ENCODE assay signal across 10 cellular contexts in genomic region chr17:50154604-50155003, GRCh38. TPM values are rescaled to one million over a fixed set of nuclear protein-coding genes. Genes with fewer than 3 reads are reported as not detected.
DNase-seq lines count a peak whose midpoint lies in the region; ATAC-seq, FAIRE-seq and TF ChIP-seq lines count a peak whose summit lies in the region.
"Had no signal": no experiment of that assay in that cellular context is flagged by ENCODE, and none has a peak within 500 bp of the region (broad histone marks: within the 10 kb centered on the region; RNA-seq: fewer than 3 reads in every experiment).

No MANE protein-coding gene starts in this region.

- H3K4me3 ChIP-seq in H1 (ENCODE audit: extremely low read depth in 1 of 4, insufficient read depth in 2 of 4, low read depth in 3 of 4, low read length in 4 of 4), result no peak overlapping the region
- H3K4me3 ChIP-seq in testis, result no peak overlapping the region

- H2BK20ac ChIP-seq in H1 (ENCODE audit: low read length), result no peak overlapping the region

- no peak for TF ChIP-seq EP300 in H1 (IDR thresholded peaks at IDR 0.05; ENCODE audit: borderline replicate concordance in 1 of 2, low read depth in 2 of 2, low read length in 2 of 2)

- no peak overlapping the region for H2BK5ac ChIP-seq in H1 (ENCODE audit: low read depth, low read length)

- no peak for DNase-seq in activated CD4-positive, alpha-beta T cell treated with anti-CD3 and anti-CD28 coated beads, Interleukin-2, amount 10 ng/mL, durations not matched to agents 7 days and 5 days
- no peak for DNase-seq in activated CD4-positive, alpha-beta T cell treated with anti-CD3 and anti-CD28 coated beads for 36 hours
- DNase-seq in H1 (ENCODE audit: low read depth in 1 of 2, low spot score in 2 of 2) (no peak), testis (no peak), NCI-H2081 (lab: John Stamatoyannopoulos, UW) (no peak)
- no peak for DNase-seq in stimulated activated CD4-positive, alpha-beta T cell treated with anti-CD3 and anti-CD28 coated beads, Interleukin-2, amount 100 ng/mL, for 48 hours
- DNase-seq: naive B cell had no signal

- no peaks in the 10 kb centered on the region for H4K20me1 ChIP-seq in H1 (replicated peaks in 1 of 2; ENCODE audit: control insufficient read depth in 1 of 2, insufficient read depth in 2 of 2, low read length in 2 of 2)

- CTCF ChIA-PET in activated CD4-positive, alpha-beta T cell treated with anti-CD3 and anti-CD28 coated beads, Interleukin-2, amount 10 ng/mL, durations not matched to agents 7 days and 5 days (lab: Charles Lee), result interaction anchor here (0.6 to 4.7 kb wide), 7 partner anchors 9 to 179 kb away, joined by 3 to 22 read pairs (median 3); no protein-coding TSS in a partner anchor
- CTCF ChIA-PET in activated CD4-positive, alpha-beta T cell treated with anti-CD3 and anti-CD28 coated beads for 36 hours (lab: Charles Lee), result interaction anchor here (0.7 to 1.8 kb wide), 4 partner anchors 14 to 495 kb away, joined by 3 to 6 read pairs (median 4); partner anchors contain the start of gene PDK2
- CTCF ChIA-PET in H1 (lab: Charles Lee; ENCODE audit: partially characterized antibody), result interaction anchor here (0.9 to 21.5 kb wide), 6 partner anchors 12 to 143 kb away, joined by 3 to 299 read pairs (median 32); partner anchors contain the start of genes PDK2, SAMD14 and SGCA

- FAIRE-seq in H1 (lab: Jason Lieb, UNC), result no peak

- no peaks in the 10 kb centered on the region for H3K79me2 ChIP-seq in H1 (ENCODE audit: control insufficient read depth in 1 of 2, insufficient read depth in 2 of 2, low read length in 2 of 2)

- POLR2A ChIA-PET in activated CD4-positive, alpha-beta T cell treated with anti-CD3 and anti-CD28 coated beads, Interleukin-2, amount 10 ng/mL, durations not matched to agents 7 days and 5 days (lab: Charles Lee), result no interaction called here
- POLR2A ChIA-PET in activated CD4-positive, alpha-beta T cell treated with anti-CD3 and anti-CD28 coated beads for 36 hours (lab: Charles Lee), result interaction anchor here (0.6 kb wide), 1 partner anchor 19 kb away, joined by 3 read pairs; no protein-coding TSS in a partner anchor
- POLR2A ChIA-PET in H1 (lab: Charles Lee; ENCODE audit: partially characterized antibody), result interaction anchor here (0.9 kb wide), 1 partner anchor 128 kb away, joined by 3 read pairs; no protein-coding TSS in a partner anchor

- H3K9me3 Mint-ChIP-seq in activated CD4-positive, alpha-beta T cell treated with anti-CD3 and anti-CD28 coated beads, Interleukin-2, amount 10 ng/mL, durations not matched to agents 7 days and 5 days, result no peaks in the 10 kb centered on the region
- no peaks in the 10 kb centered on the region for H3K9me3 Mint-ChIP-seq in activated CD4-positive, alpha-beta T cell treated with anti-CD3 and anti-CD28 coated beads for 36 hours (ENCODE audit: low read depth)

- H4K5ac ChIP-seq in H1 (ENCODE audit: insufficient read length, low read depth, low read length), result no peak overlapping the region

- TF ChIP-seq RAD21 in H1 (IDR thresholded peaks at IDR 0.05 in 1 of 2, conservative IDR thresholded peaks at IDR 0.05 in 1 of 2; ENCODE audit: low read depth in 2 of 2, low read length in 2 of 2), result no peak

- H3K23ac ChIP-seq in H1 (ENCODE audit: insufficient read length), result no peak overlapping the region

- H3K18ac ChIP-seq in H1 (ENCODE audit: extremely low read depth, low read length), result no peak overlapping the region

- no peak overlapping the region; the same call in 1 of the 2 replicates for H3K27ac ChIP-seq in H1 (ENCODE audit: low read depth, low read length)
- H3K27ac ChIP-seq in testis, result peak overlapping the region; percentile 81 to 84

- no peak overlapping the region for H3K56ac ChIP-seq in H1 (replicated peaks; ENCODE audit: insufficient read length, low read depth, low read length)

- H3K4ac ChIP-seq in H1 (replicated peaks; ENCODE audit: insufficient read length, low read depth, low read length), result no peak overlapping the region

- H3K36me3 ChIP-seq in H1 (ENCODE audit: control insufficient read depth in 2 of 4, insufficient read depth in 4 of 4, low read length in 3 of 4), result no peaks in the 10 kb centered on the region
- H3K36me3 ChIP-seq in testis (ENCODE audit: low read depth, missing control alignments), result no peaks in the 10 kb centered on the region

- no peak overlapping the region for H3K4me2 ChIP-seq in H1 (ENCODE audit: insufficient read depth in 1 of 2, low read depth in 2 of 2, low read length in 2 of 2)

- WGBS in H1 (ENCODE audit: extremely low coverage in 1 of 2, insufficient coverage in 1 of 2, insufficient read length in 1 of 2, insufficient replicate concordance in 2 of 2, low coverage in 1 of 2, low lambda C conversion rate in 2 of 2, missing lambda C conversion rate in 1 of 2), 2 experiments, result 83% methylated on average over 1 of the region's 1 CpG; no CpG with 5 or more reads in 1 of the 2 experiments
- 17 to 21% methylated on average over 1 of the region's 1 CpG for WGBS in testis, 2 donors

- H3K4me1 ChIP-seq in H1 (replicated peaks in 1 of 4; ENCODE audit: control insufficient read depth in 3 of 4, insufficient read depth in 4 of 4, low read length in 3 of 4) (peaks cover 0 to 9% (median 7%) of the 10 kb centered on the region in 4 experiments; a peak in 6 of 7 replicates), testis (peaks cover 45% of the 10 kb centered on the region)

- no peaks in the 10 kb centered on the region for H3K27me3 Mint-ChIP-seq in activated CD4-positive, alpha-beta T cell treated with anti-CD3 and anti-CD28 coated beads, Interleukin-2, amount 10 ng/mL, durations not matched to agents 7 days and 5 days
- no peaks in the 10 kb centered on the region for H3K27me3 Mint-ChIP-seq in activated CD4-positive, alpha-beta T cell treated with anti-CD3 and anti-CD28 coated beads for 36 hours
- H3K27me3 Mint-ChIP-seq: naive B cell had no signal

- H3K36me3 Mint-ChIP-seq in activated CD4-positive, alpha-beta T cell treated with anti-CD3 and anti-CD28 coated beads, Interleukin-2, amount 10 ng/mL, durations not matched to agents 7 days and 5 days (ENCODE audit: low read depth), result no peaks in the 10 kb centered on the region
- H3K36me3 Mint-ChIP-seq in activated CD4-positive, alpha-beta T cell treated with anti-CD3 and anti-CD28 coated beads for 36 hours (ENCODE audit: low read depth), result no peaks in the 10 kb centered on the region
- H3K36me3 Mint-ChIP-seq: naive B cell had no signal

- no peak overlapping the region for H3K9ac ChIP-seq in H1 (replicated peaks in 1 of 4; ENCODE audit: extremely low read depth in 1 of 4, low read depth in 3 of 4, low read length in 3 of 4)

- no peak overlapping the region for H4K8ac ChIP-seq in H1 (ENCODE audit: extremely low read depth, insufficient read depth, low read length)

- H3K23me2 ChIP-seq in H1 (ENCODE audit: low read depth, low read length), result peaks cover 21% of the 10 kb centered on the region

- no peak for ATAC-seq in activated CD4-positive, alpha-beta T cell treated with anti-CD3 and anti-CD28 coated beads for 36 hours
- ATAC-seq in HG03045 (IDR thresholded peaks at IDR 0.05; ENCODE audit: unreplicated experiment), result peak; percentile 32
- ATAC-seq in GM18498 (IDR thresholded peaks at IDR 0.05; ENCODE audit: unreplicated experiment), result no peak

- H3K27me3 ChIP-seq in H1 (replicated peaks in 1 of 4; ENCODE audit: control insufficient read depth in 3 of 4, extremely low read depth in 1 of 4, insufficient read depth in 3 of 4, low read length in 3 of 4), result peaks cover 2 to 11% (median 8%) of the 10 kb centered on the region in 4 experiments; a peak in 6 of 7 replicates
- no peaks in the 10 kb centered on the region for H3K27me3 ChIP-seq in testis

- TF ChIP-seq POLR2A in H1 (IDR thresholded peaks at IDR 0.05; ENCODE audit: control extremely low read depth in 1 of 2, low read depth in 2 of 2, low read length in 2 of 2), result no peak
- no peak for TF ChIP-seq POLR2A in testis (IDR thresholded peaks at IDR 0.05)

- H3K79me1 ChIP-seq in H1 (ENCODE audit: low read depth, low read length), result no peaks in the 10 kb centered on the region

- H3K4me1 Mint-ChIP-seq in activated CD4-positive, alpha-beta T cell treated with anti-CD3 and anti-CD28 coated beads, Interleukin-2, amount 10 ng/mL, durations not matched to agents 7 days and 5 days, result peaks cover 51% of the 10 kb centered on the region
- peaks cover 33% of the 10 kb centered on the region for H3K4me1 Mint-ChIP-seq in activated CD4-positive, alpha-beta T cell treated with anti-CD3 and anti-CD28 coated beads for 36 hours

- H3K4me3 Mint-ChIP-seq in activated CD4-positive, alpha-beta T cell treated with anti-CD3 and anti-CD28 coated beads, Interleukin-2, amount 10 ng/mL, durations not matched to agents 7 days and 5 days, result no peak overlapping the region
- H3K4me3 Mint-ChIP-seq in activated CD4-positive, alpha-beta T cell treated with anti-CD3 and anti-CD28 coated beads for 36 hours, result no peak overlapping the region

- no peak overlapping the region for H4K91ac ChIP-seq in H1 (replicated peaks; ENCODE audit: insufficient read length, low read length)

- peak overlapping the region; percentile 9; the same call in 1 of the 2 replicates for H2BK15ac ChIP-seq in H1 (ENCODE audit: low read length)

- no peak overlapping the region for H2BK120ac ChIP-seq in H1 (replicated peaks; ENCODE audit: low read depth, low read length)

- H2AFZ ChIP-seq in H1 (ENCODE audit: low read length), result no peak overlapping the region

- H3K9me3 ChIP-seq in H1 (ENCODE audit: insufficient read depth in 2 of 2, low read depth in 1 of 2, low read length in 1 of 2) (no peaks in the 10 kb centered on the region), testis (no peaks in the 10 kb centered on the region)

- intact Hi-C loops in activated CD4-positive, alpha-beta T cell treated with anti-CD3 and anti-CD28 coated beads for 36 hours (cut with DNase I, micrococcal nuclease), result loop anchor here in 1 of 2 experiments (5.0 kb wide), 1 partner anchor 477 kb away; the partner anchor contains the start of gene SPOP
- intact Hi-C loops in testis (cut with DNase I; ENCODE audit: low total_unique reads), result no loop called here

- TF ChIP-seq CTCF in H1 (IDR thresholded peaks at IDR 0.05; ENCODE audit: control extremely low read depth in 1 of 3, insufficient read depth in 1 of 3, low read depth in 1 of 3, low read length in 3 of 3) (no peak), testis (IDR thresholded peaks at IDR 0.05) (no peak)

- H3K14ac ChIP-seq in H1 (ENCODE audit: insufficient read length), result no peak overlapping the region

- peak overlapping the region; percentile 50 for H3K27ac Mint-ChIP-seq in activated CD4-positive, alpha-beta T cell treated with anti-CD3 and anti-CD28 coated beads, Interleukin-2, amount 10 ng/mL, durations not matched to agents 7 days and 5 days
- no peak overlapping the region for H3K27ac Mint-ChIP-seq in activated CD4-positive, alpha-beta T cell treated with anti-CD3 and anti-CD28 coated beads for 36 hours

- no peak overlapping the region for H2BK12ac ChIP-seq in H1 (ENCODE audit: low read depth, low read length)

- H2AK5ac ChIP-seq in H1 (ENCODE audit: low read depth, low read length), result no peak overlapping the region; the same call in 1 of the 2 replicates

RNA-seq across cellular contexts. Expression of gene PPP1R9B, which starts 4.1 kb away (rescaled TPM):
- 100 to 1,000 TPM; 110 to 117 TPM for total RNA-seq in activated CD4-positive, alpha-beta T cell treated with anti-CD3 and anti-CD28 coated beads, Interleukin-2, amount 10 ng/mL, durations not matched to agents 7 days and 5 days
- 10 to 100 TPM; 61.1 to 64.0 TPM for total RNA-seq in activated CD4-positive, alpha-beta T cell treated with anti-CD3 and anti-CD28 coated beads for 36 hours
- 13.1 and 14.1 TPM in 2 replicates for total RNA-seq in H1 (2021; fragmentation: NEBNext Ultra II Directional; extraction: Animal tissue kit (Norgen Biotek cat#: 25700))
- polyA plus RNA-seq in H1 (2011; rRNA removed), result 5.2 and 6.1 TPM in 2 replicates
- polyA plus RNA-seq in H1 (2011; cell fraction: cytosol; rRNA removed), result 6.2 TPM
- 11.6 TPM for polyA plus RNA-seq in H1 (2011; cell fraction: nucleus; rRNA removed)
- polyA plus RNA-seq in H1 (2012, experiment 1 of 2), result 13.3 to 16.7 TPM (median 15.0 TPM) in 4 replicates
- polyA plus RNA-seq in H1 (2012, experiment 2 of 2), result 9.9 TPM
- 6.4 TPM for polyA plus RNA-seq in H1 (2013, experiment 1 of 2)
- polyA plus RNA-seq in H1 (2013, experiment 2 of 2), result 6.6 TPM
- polyA minus RNA-seq in H1 (2011; rRNA and poly(A)+ RNA removed), result 3.9 and 6.5 TPM in 2 replicates
- 7.4 TPM for polyA minus RNA-seq in H1 (2011; cell fraction: cytosol; rRNA and poly(A)+ RNA removed)
- polyA minus RNA-seq in H1 (2011; cell fraction: nucleus; rRNA and poly(A)+ RNA removed), result 6.0 TPM
- total RNA-seq in testis, result 10 to 100 TPM; 81.1 to 82.4 TPM
- 49.1 TPM for polyA plus RNA-seq in testis (ENCODE audit: insufficient read depth, low read depth, low replicate concordance)

RNA-seq across cellular contexts. Expression of gene SGCA, which starts 11.2 kb away (rescaled TPM):
- not detected for total RNA-seq in activated CD4-positive, alpha-beta T cell treated with anti-CD3 and anti-CD28 coated beads, Interleukin-2, amount 10 ng/mL, durations not matched to agents 7 days and 5 days
- under 1 TPM in 1 of 2 experiments, not detected in 1; 0.26 TPM for total RNA-seq in activated CD4-positive, alpha-beta T cell treated with anti-CD3 and anti-CD28 coated beads for 36 hours
- total RNA-seq in H1 (2021; fragmentation: NEBNext Ultra II Directional; extraction: Animal tissue kit (Norgen Biotek cat#: 25700)), result not detected in 2 replicates
- polyA plus RNA-seq in H1 (2011; rRNA removed), result 0.12 and 0.36 TPM in 2 replicates
- 0.18 TPM for polyA plus RNA-seq in H1 (2011; cell fraction: cytosol; rRNA removed)
- 0.27 TPM for polyA plus RNA-seq in H1 (2011; cell fraction: nucleus; rRNA removed)
- 0.31 to 0.65 TPM in 2 of 4 replicates, not detected in the others for polyA plus RNA-seq in H1 (2012, experiment 1 of 2)
- polyA plus RNA-seq in H1 (2012, experiment 2 of 2), result 0.43 TPM
- 0.36 TPM for polyA plus RNA-seq in H1 (2013, experiment 1 of 2)
- polyA plus RNA-seq in H1 (2013, experiment 2 of 2), result 0.33 TPM
- polyA minus RNA-seq in H1 (2011; rRNA and poly(A)+ RNA removed), result not detected in 2 replicates
- polyA minus RNA-seq in H1 (2011; cell fraction: cytosol; rRNA and poly(A)+ RNA removed), result not detected
- polyA minus RNA-seq in H1 (2011; cell fraction: nucleus; rRNA and poly(A)+ RNA removed), result not detected
- total RNA-seq in testis, result 1 to 10 TPM; 2.4 to 7.6 TPM
- polyA plus RNA-seq in testis (ENCODE audit: insufficient read depth, low read depth, low replicate concordance), result 33.1 TPM
- total RNA-seq: activated CD8-positive, alpha-beta memory T cell treated with anti-CD3 and anti-CD28 coated beads for 36 hours had no signal

RNA-seq across cellular contexts. Expression of gene SAMD14, which starts 24.6 kb away (rescaled TPM):
- total RNA-seq in activated CD4-positive, alpha-beta T cell treated with anti-CD3 and anti-CD28 coated beads, Interleukin-2, amount 10 ng/mL, durations not matched to agents 7 days and 5 days, result under 1 TPM; 0.07 to 0.23 TPM
- total RNA-seq in activated CD4-positive, alpha-beta T cell treated with anti-CD3 and anti-CD28 coated beads for 36 hours, result 1 to 10 TPM in 1 of 2 experiments, under 1 TPM in 1; 0.77 to 1.1 TPM
- total RNA-seq in H1 (2021; fragmentation: NEBNext Ultra II Directional; extraction: Animal tissue kit (Norgen Biotek cat#: 25700)), result 5.8 and 5.9 TPM in 2 replicates
- 5.2 and 5.7 TPM in 2 replicates for polyA plus RNA-seq in H1 (2011; rRNA removed)
- polyA plus RNA-seq in H1 (2011; cell fraction: cytosol; rRNA removed), result 3.9 TPM
- 12.4 TPM for polyA plus RNA-seq in H1 (2011; cell fraction: nucleus; rRNA removed)
- polyA plus RNA-seq in H1 (2012, experiment 1 of 2), result 6.3 to 11.5 TPM (median 8.1 TPM) in 4 replicates
- 3.9 TPM for polyA plus RNA-seq in H1 (2012, experiment 2 of 2)
- 3.4 TPM for polyA plus RNA-seq in H1 (2013, experiment 1 of 2)
- 3.4 TPM for polyA plus RNA-seq in H1 (2013, experiment 2 of 2)
- polyA minus RNA-seq in H1 (2011; rRNA and poly(A)+ RNA removed), result 2.6 and 3.1 TPM in 2 replicates
- 2.9 TPM for polyA minus RNA-seq in H1 (2011; cell fraction: cytosol; rRNA and poly(A)+ RNA removed)
- polyA minus RNA-seq in H1 (2011; cell fraction: nucleus; rRNA and poly(A)+ RNA removed), result 4.2 TPM
- total RNA-seq in testis, result 1 to 10 TPM; 3.2 to 3.3 TPM
- 5.2 TPM for polyA plus RNA-seq in testis (ENCODE audit: insufficient read depth, low read depth, low replicate concordance)

RNA-seq across cellular contexts. Expression of gene COL1A1, which starts 46.8 kb away (rescaled TPM):
- under 1 TPM; 0.31 to 0.55 TPM for total RNA-seq in activated CD4-positive, alpha-beta T cell treated with anti-CD3 and anti-CD28 coated beads, Interleukin-2, amount 10 ng/mL, durations not matched to agents 7 days and 5 days
- under 1 TPM; 0.55 to 0.70 TPM for total RNA-seq in activated CD4-positive, alpha-beta T cell treated with anti-CD3 and anti-CD28 coated beads for 36 hours
- 80.4 and 88.1 TPM in 2 replicates for total RNA-seq in H1 (2021; fragmentation: NEBNext Ultra II Directional; extraction: Animal tissue kit (Norgen Biotek cat#: 25700))
- polyA plus RNA-seq in H1 (2011; rRNA removed), result 14.1 and 27.3 TPM in 2 replicates
- polyA plus RNA-seq in H1 (2011; cell fraction: cytosol; rRNA removed), result 9.3 TPM
- polyA plus RNA-seq in H1 (2011; cell fraction: nucleus; rRNA removed), result 112 TPM
- 59.0 to 109 TPM (median 93.2 TPM) in 4 replicates for polyA plus RNA-seq in H1 (2012, experiment 1 of 2)
- polyA plus RNA-seq in H1 (2012, experiment 2 of 2), result 56.3 TPM
- 109 TPM for polyA plus RNA-seq in H1 (2013, experiment 1 of 2)
- polyA plus RNA-seq in H1 (2013, experiment 2 of 2), result 85.3 TPM
- 50.2 and 51.4 TPM in 2 replicates for polyA minus RNA-seq in H1 (2011; rRNA and poly(A)+ RNA removed)
- 33.6 TPM for polyA minus RNA-seq in H1 (2011; cell fraction: cytosol; rRNA and poly(A)+ RNA removed)
- 122 TPM for polyA minus RNA-seq in H1 (2011; cell fraction: nucleus; rRNA and poly(A)+ RNA removed)
- 10 to 100 TPM; 32.5 to 35.1 TPM for total RNA-seq in testis
- polyA plus RNA-seq in testis (ENCODE audit: insufficient read depth, low read depth, low replicate concordance), result 557 TPM

RNA-seq across cellular contexts. Expression of gene PDK2, which starts 59.5 kb away (rescaled TPM):
- 10 to 100 TPM; 29.4 to 31.3 TPM for total RNA-seq in activated CD4-positive, alpha-beta T cell treated with anti-CD3 and anti-CD28 coated beads, Interleukin-2, amount 10 ng/mL, durations not matched to agents 7 days and 5 days
- 10 to 100 TPM in 1 of 2 experiments, 1 to 10 TPM in 1; 9.8 to 16.2 TPM for total RNA-seq in activated CD4-positive, alpha-beta T cell treated with anti-CD3 and anti-CD28 coated beads for 36 hours
- total RNA-seq in H1 (2021; fragmentation: NEBNext Ultra II Directional; extraction: Animal tissue kit (Norgen Biotek cat#: 25700)), result 17.8 and 18.3 TPM in 2 replicates
- 121 and 154 TPM in 2 replicates for polyA plus RNA-seq in H1 (2011; rRNA removed)
- polyA plus RNA-seq in H1 (2011; cell fraction: cytosol; rRNA removed), result 49.3 TPM
- 74.7 TPM for polyA plus RNA-seq in H1 (2011; cell fraction: nucleus; rRNA removed)
- polyA plus RNA-seq in H1 (2012, experiment 1 of 2), result 14.5 to 28.8 TPM (median 21.8 TPM) in 4 replicates
- polyA plus RNA-seq in H1 (2012, experiment 2 of 2), result 16.0 TPM
- polyA plus RNA-seq in H1 (2013, experiment 1 of 2), result 17.4 TPM
- 17.7 TPM for polyA plus RNA-seq in H1 (2013, experiment 2 of 2)
- polyA minus RNA-seq in H1 (2011; rRNA and poly(A)+ RNA removed), result 63.4 and 70.8 TPM in 2 replicates
- 22.0 TPM for polyA minus RNA-seq in H1 (2011; cell fraction: cytosol; rRNA and poly(A)+ RNA removed)
- polyA minus RNA-seq in H1 (2011; cell fraction: nucleus; rRNA and poly(A)+ RNA removed), result 45.0 TPM
- total RNA-seq in testis, result 10 to 100 TPM; 50.6 to 62.1 TPM
- polyA plus RNA-seq in testis (ENCODE audit: insufficient read depth, low read depth, low replicate concordance), result 56.4 TPM
